In genomic region chr17:31524926-31525800, GRCh38 we compare ENCODE assay signal across 8 cellular contexts.
A peak's percentile ranks its signal among the peaks of the same experiment; 100 is the strongest.
DNase-seq lines count a peak whose midpoint lies in the region; ATAC-seq, FAIRE-seq and TF ChIP-seq lines count a peak whose summit lies in the region.

No MANE protein-coding gene starts in this region.

- H3K36me3 ChIP-seq in breast epithelium = no peaks in the 10 kb centered on the region
- peaks cover 2 to 21% of the 10 kb centered on the region in 2 experiments for H3K36me3 ChIP-seq in keratinocyte (ENCODE audit: control insufficient read depth in 2 of 2, extremely low read depth in 1 of 2, insufficient read depth in 2 of 2, low read length in 2 of 2)

- TF ChIP-seq CTCF in breast epithelium (IDR thresholded peaks at IDR 0.05) (peak; percentile 56 to 94 (median 91)), keratinocyte (optimal IDR thresholded peaks at IDR 0.05 in 1 of 3, IDR thresholded peaks at IDR 0.05 in 1 of 3, conservative IDR thresholded peaks at IDR 0.05 in 1 of 3; ENCODE audit: extremely low read depth in 1 of 3, insufficient read depth in 2 of 3, low read length in 3 of 3) (peak; percentile 86 to 96 (median 94))

- no peaks in the 10 kb centered on the region for H4K20me1 ChIP-seq in keratinocyte (ENCODE audit: control insufficient read depth, extremely low read depth, insufficient read depth, low read length)

- FAIRE-seq in GM18507 (lab: Jason Lieb, UNC) = peak; percentile 95
- FAIRE-seq in keratinocyte (lab: Jason Lieb, UNC) = peak; percentile 92

- H3K9me1 ChIP-seq in keratinocyte (ENCODE audit: control insufficient read depth, extremely low read depth, insufficient read depth, low read length) = no peaks in the 10 kb centered on the region

- H3K4me3 ChIP-seq in breast epithelium = no peak overlapping the region
- no peak overlapping the region for H3K4me3 ChIP-seq in keratinocyte (ENCODE audit: control insufficient read depth in 2 of 3, extremely low read depth in 1 of 3, insufficient read depth in 2 of 3, low read depth in 1 of 3, low read length in 3 of 3)

- no peak overlapping the region for H2AFZ ChIP-seq in keratinocyte (ENCODE audit: control insufficient read depth, low read length)

- H3K4me1 ChIP-seq in breast epithelium (no peaks in the 10 kb centered on the region), keratinocyte (ENCODE audit: control insufficient read depth, extremely low read depth, insufficient read depth, low read length) (peaks cover 5% of the 10 kb centered on the region)

- no peaks in the 10 kb centered on the region for H3K79me2 ChIP-seq in keratinocyte (ENCODE audit: control insufficient read depth, insufficient read depth, low read length)

- DNase-seq in A172 (ENCODE audit: low spot score) = peak; percentile 90
- peak; percentile 67 for DNase-seq in GM18507 (ENCODE audit: extremely low spot score, insufficient read length, low read depth)
- DNase-seq in NCI-H2029 (lab: John Stamatoyannopoulos, UW) = peak; percentile 63
- peak; percentile 73 to 94 (median 88) for DNase-seq in activated CD4-positive, CD25-positive, alpha-beta regulatory T cell (lab: John Stamatoyannopoulos, UW)
- peak; percentile 82 to 95 for DNase-seq in breast epithelium (ENCODE audit: low spot score in 2 of 2)
- peak; percentile 21 for DNase-seq in keratinocyte (ENCODE audit: low read depth, low spot score)
- DNase-seq in stimulated activated CD4-positive, alpha-beta T cell treated with anti-CD3 and anti-CD28 coated beads, Interleukin-1b, Interleukin-23, amount 100 ng/mL, for 1 hour (ENCODE audit: low read depth in 2 of 2) = peak; percentile 72 to 96

- no peak for ATAC-seq in HG02938 (IDR thresholded peaks at IDR 0.05; ENCODE audit: unreplicated experiment)

- intact Hi-C loops in breast epithelium (cut with DNase I; ENCODE audit: low total_unique reads) = loop anchor here (10.0 kb wide), 1 partner anchor 90 kb away; no protein-coding TSS in a partner anchor

- no peak overlapping the region for H3K4me2 ChIP-seq in keratinocyte (ENCODE audit: control insufficient read depth, extremely low read depth, insufficient read depth, low read depth, low read length)

- H3K27ac ChIP-seq in breast epithelium (no peak overlapping the region), keratinocyte (ENCODE audit: control insufficient read depth, insufficient read depth, low read length) (no peak overlapping the region)

- peaks cover 9 to 10% of the 10 kb centered on the region in 2 donors for H3K9me3 ChIP-seq in breast epithelium
- peaks cover 9% of the 10 kb centered on the region for H3K9me3 ChIP-seq in keratinocyte (ENCODE audit: control insufficient read depth, low read depth, low read length)

- no peak overlapping the region for H3K9ac ChIP-seq in keratinocyte (ENCODE audit: control insufficient read depth, extremely low read depth, insufficient read depth, low read length)

- TF ChIP-seq POLR2A in breast epithelium (IDR thresholded peaks at IDR 0.05) = no peak

- H3K27me3 ChIP-seq in breast epithelium (no peaks in the 10 kb centered on the region), keratinocyte (ENCODE audit: control insufficient read depth, extremely low read depth, insufficient read depth, low read length) (no peaks in the 10 kb centered on the region)

- dilution Hi-C loops in keratinocyte (cut with MboI; ENCODE audit: extremely low pct_ligation_motif_present, low sequenced_read_pairs) = no loop called here

Comparison
In these comparisons a context has a peak if more than half of its experiments do, and no peak if none do; other contexts are left out.
1. DNase-seq: peak in every context shown above with its lines; median percentile 90 in A172; 88 in breast epithelium; 88 in activated CD4-positive, CD25-positive, alpha-beta regulatory T cell; 84 in stimulated activated CD4-positive, alpha-beta T cell treated with anti-CD3 and anti-CD28 coated beads, Interleukin-1b, Interleukin-23, amount 100 ng/mL, for 1 hour; 67 in GM18507; 63 in NCI-H2029; 21 in keratinocyte.